Comparison of ENCODE assay signal across 8 cellular contexts in the genomic region with DNA sequence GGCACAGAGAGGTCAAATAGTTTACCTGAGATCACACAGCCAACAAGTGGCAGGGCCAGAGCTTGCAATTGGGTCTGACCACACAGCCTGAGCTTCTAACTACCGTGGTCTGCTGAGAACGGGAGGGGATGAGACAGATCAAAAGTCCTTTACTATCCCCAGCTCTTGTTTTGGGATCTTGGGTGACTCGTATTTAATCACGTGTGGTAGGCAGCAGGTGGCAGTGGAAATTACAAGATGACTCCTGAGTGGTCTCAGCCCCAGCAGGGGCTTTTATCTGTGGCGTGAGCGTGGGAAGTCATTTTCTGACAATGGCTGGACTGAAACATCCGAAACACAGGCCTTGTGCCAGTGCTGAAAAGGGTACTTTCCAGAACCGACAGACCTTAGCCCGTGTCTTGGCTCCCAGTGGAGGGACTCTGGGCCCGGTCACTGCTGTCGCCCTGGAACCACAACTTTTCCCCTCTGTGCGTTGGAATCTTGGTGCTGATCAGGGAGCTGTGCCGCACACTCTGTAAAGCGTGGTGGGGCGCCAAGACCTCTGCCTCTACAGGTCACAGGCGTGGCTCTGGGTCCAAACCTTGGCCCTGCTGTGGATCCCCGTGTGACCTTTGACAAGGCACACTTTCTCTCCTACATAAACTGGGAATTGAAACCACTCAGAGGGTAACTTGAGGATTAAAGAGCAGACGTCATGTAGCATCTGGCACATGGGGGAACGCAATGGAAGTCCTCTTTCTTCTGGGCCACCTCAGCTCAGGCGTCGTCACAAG. TPM values are rescaled to one million over a fixed set of nuclear protein-coding genes. Genes with fewer than 3 reads are reported as not detected.
A peak's percentile ranks its signal among the peaks of the same experiment; 100 is the strongest.
DNase-seq lines count a peak whose midpoint lies in the region; ATAC-seq and TF ChIP-seq lines count a peak whose summit lies in the region.

No MANE protein-coding gene starts in this region.

- no TSS peak for BruUV-seq in Calu3 (replicated peaks; lab: Mats Ljungman, UMichigan)

- peaks cover 52% of the 10 kb centered on the region for H3K4me1 Mint-ChIP-seq in activated naive CD8-positive, alpha-beta T cell (ENCODE audit: low read depth)
- H3K4me1 Mint-ChIP-seq in Calu3 (ENCODE audit: low read depth, unreplicated experiment), result no peaks in the 10 kb centered on the region

- H3K27ac Mint-ChIP-seq in activated naive CD8-positive, alpha-beta T cell, result peak overlapping the region; percentile 64
- H3K27ac Mint-ChIP-seq in Calu3 (ENCODE audit: unreplicated experiment), result no peak overlapping the region

- H3K9me3 Mint-ChIP-seq in activated naive CD8-positive, alpha-beta T cell (ENCODE audit: low read depth), result no peaks in the 10 kb centered on the region
- H3K9me3 Mint-ChIP-seq in Calu3 (ENCODE audit: low read depth, unreplicated experiment), result no peaks in the 10 kb centered on the region

- TF ChIP-seq CTCF in omental fat pad (IDR thresholded peaks at IDR 0.05) (no peak), Calu3 (IDR thresholded peaks at IDR 0.05; ENCODE audit: unreplicated experiment) (no peak)

- H3K27me3 Mint-ChIP-seq in activated naive CD8-positive, alpha-beta T cell, result no peaks in the 10 kb centered on the region
- H3K27me3 Mint-ChIP-seq in Calu3 (ENCODE audit: unreplicated experiment), result no peaks in the 10 kb centered on the region

- ATAC-seq in GM18870 (IDR thresholded peaks at IDR 0.05; ENCODE audit: unreplicated experiment) (peak; percentile 58), HG02885 (IDR thresholded peaks at IDR 0.05; ENCODE audit: poor library complexity, unreplicated experiment) (peak; percentile 35), sciatic nerve (peak; percentile 59), omental fat pad (ENCODE audit: low FRiP score) (no peak)

- peaks cover 9% of the 10 kb centered on the region for H3K36me3 Mint-ChIP-seq in activated naive CD8-positive, alpha-beta T cell
- H3K36me3 Mint-ChIP-seq in Calu3 (ENCODE audit: insufficient read depth, unreplicated experiment), result peaks cover 6% of the 10 kb centered on the region

- CTCF ChIA-PET in Calu3 (lab: Charles Lee), result interaction anchor here (0.5 kb wide), 1 partner anchor 49 kb away, joined by 3 read pairs; no protein-coding TSS in a partner anchor

- DNase-seq in sciatic nerve (ENCODE audit: low spot score) (no peak), omental fat pad (ENCODE audit: low spot score) (no peak), C1 segment of cervical spinal cord (lab: John Stamatoyannopoulos, UW) (no peak), Calu3 (no peak), NCI-H774 (lab: John Stamatoyannopoulos, UW) (no peak)

- intact Hi-C loops in sciatic nerve (cut with DNase I), result no loop called here
- intact Hi-C loops in Calu3 (cut with micrococcal nuclease; ENCODE audit: unreplicated experiment), result no loop called here

- H3K4me3 Mint-ChIP-seq in activated naive CD8-positive, alpha-beta T cell, result no peak overlapping the region
- no peak overlapping the region for H3K4me3 Mint-ChIP-seq in Calu3 (ENCODE audit: low read depth, unreplicated experiment)

RNA-seq across cellular contexts. Expression of a gene that starts 12.0 kb away (rescaled TPM):
- total RNA-seq in sciatic nerve (25.7 TPM), omental fat pad (100 to 1,000 TPM in 1 of 4 donors, 10 to 100 TPM in 3; 50.2 to 103 (median 77.0) TPM), Calu3 (2022) (5.9 and 11.3 TPM in 2 replicates)

RNA-seq across cellular contexts. Expression of a gene that starts 30.0 kb away (rescaled TPM):
- total RNA-seq in sciatic nerve, result 19.8 TPM
- 10 to 100 TPM; 14.9 to 32.6 (median 19.9) TPM for total RNA-seq in omental fat pad
- 19.1 and 24.0 TPM in 2 replicates for total RNA-seq in Calu3 (2022)

RNA-seq across cellular contexts. Expression of a gene that starts 50.4 kb away (rescaled TPM):
- 0.27 TPM for total RNA-seq in sciatic nerve
- 10 to 100 TPM in 1 of 4 donors, 1 to 10 TPM in 2, under 1 TPM in 1; 0.63 to 17.2 (median 3.6) TPM for total RNA-seq in omental fat pad
- total RNA-seq in Calu3 (2022), result 9.7 and 13.0 TPM in 2 replicates

RNA-seq across cellular contexts. Expression of a gene that starts 53.8 kb away (rescaled TPM):
- total RNA-seq in sciatic nerve (32.5 TPM), omental fat pad (10 to 100 TPM; 24.6 to 43.7 (median 33.5) TPM), Calu3 (2022) (29.6 and 34.3 TPM in 2 replicates)
